ENCODE assay signal across 14 cellular contexts in the genomic region with DNA sequence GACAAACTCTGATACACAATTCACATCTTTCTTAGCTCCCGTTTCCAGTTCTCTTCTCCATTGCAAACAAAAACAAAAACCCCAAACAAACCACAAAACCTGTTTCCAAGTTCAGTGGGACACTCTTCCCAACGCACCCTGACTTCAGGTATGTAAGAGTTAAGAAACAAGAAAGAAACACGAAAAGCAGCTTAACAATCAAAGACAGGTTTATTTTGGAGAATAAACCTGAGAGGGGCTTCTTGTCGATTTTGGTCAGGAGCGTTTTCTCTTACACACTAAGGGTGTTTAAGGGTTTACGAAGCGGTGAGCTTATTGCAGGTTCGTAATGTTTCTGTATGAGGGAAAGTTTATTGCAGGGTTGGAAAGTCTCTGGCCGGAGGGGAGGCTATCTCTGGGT. TPM values are rescaled to one million over a fixed set of nuclear protein-coding genes. Genes with fewer than 3 reads are reported as not detected.
DNase-seq lines count a peak whose midpoint lies in the region; ATAC-seq and TF ChIP-seq lines count a peak whose summit lies in the region.
"Had no signal": no experiment of that assay in that cellular context is flagged by ENCODE, and none has a peak within 500 bp of the region (broad histone marks: within the 10 kb centered on the region; RNA-seq: fewer than 3 reads in every experiment).

No MANE protein-coding gene starts in this region.

- H3K4me3 ChIP-seq in OCI-LY1 (ENCODE audit: low read depth, low read length, poor library complexity, severe bottlenecking) = no peak overlapping the region
- no peak overlapping the region for H3K4me3 ChIP-seq in osteoblast (ENCODE audit: insufficient read depth, low read length)

- H3K9me3 ChIP-seq in OCI-LY1 (ENCODE audit: low read length) (no peaks in the 10 kb centered on the region), osteoblast (ENCODE audit: low read depth, low read length) (no peaks in the 10 kb centered on the region)

- H3K4me1 ChIP-seq in OCI-LY1 (ENCODE audit: insufficient read depth, low read length, severe bottlenecking) = peaks cover 26% of the 10 kb centered on the region
- H3K4me1 ChIP-seq in osteoblast (ENCODE audit: insufficient read depth, low read length) = peaks cover 13% of the 10 kb centered on the region
- H3K4me1 ChIP-seq in foreskin keratinocyte = peaks cover 22% of the 10 kb centered on the region

- H3K4me2 ChIP-seq in OCI-LY1 (ENCODE audit: low read length) = no peak overlapping the region
- H3K4me2 ChIP-seq in osteoblast (ENCODE audit: insufficient read depth, low read length) = no peak overlapping the region

- H2AFZ ChIP-seq in OCI-LY1 (ENCODE audit: low read length) (peak overlapping the region; percentile 59), osteoblast (ENCODE audit: low read length) (peak overlapping the region; percentile 94)

- TF ChIP-seq CTCF in OCI-LY1 (IDR thresholded peaks at IDR 0.05; ENCODE audit: low read length) = no peak
- TF ChIP-seq CTCF in chondrocyte (IDR thresholded peaks at IDR 0.05) = no peak
- no peak for TF ChIP-seq CTCF in osteoblast (IDR thresholded peaks at IDR 0.05; ENCODE audit: extremely low read depth, low read depth, low read length)
- no peak for TF ChIP-seq CTCF in GM10266 (IDR thresholded peaks at IDR 0.05; ENCODE audit: control insufficient read depth, insufficient read depth, low read depth, missing control alignments)
- no peak for TF ChIP-seq CTCF in foreskin keratinocyte (conservative IDR thresholded peaks at IDR 0.05)

- no peak for ATAC-seq in foreskin keratinocyte

- H3K36me3 Mint-ChIP-seq in T-helper 1 cell treated with Interleukin-12 subunit alpha and Interleukin-12 subunit beta and Interleukin-4 antibody, amounts not matched to agents 30 μg/mL and 1 μg/mL, for 36 hours (ENCODE audit: low read depth) = peaks cover 18% of the 10 kb centered on the region
- H3K36me3 Mint-ChIP-seq in chondrocyte (ENCODE audit: low read depth) = no peaks in the 10 kb centered on the region

- no peak overlapping the region for H3K4me3 Mint-ChIP-seq in T-helper 1 cell treated with Interleukin-12 subunit alpha and Interleukin-12 subunit beta and Interleukin-4 antibody, amounts not matched to agents 30 μg/mL and 1 μg/mL, for 36 hours
- no peak overlapping the region for H3K4me3 Mint-ChIP-seq in chondrocyte (ENCODE audit: unreplicated experiment)

- H3K9ac ChIP-seq in OCI-LY1 (ENCODE audit: low read length) = no peak overlapping the region; the same call in 1 of the 2 replicates

- H3K9me2 ChIP-seq in OCI-LY1 (ENCODE audit: low read depth, low read length) = no peaks in the 10 kb centered on the region

- H3K27me3 ChIP-seq in OCI-LY1 (ENCODE audit: insufficient read depth, low read length) (no peaks in the 10 kb centered on the region), osteoblast (ENCODE audit: insufficient read depth, low read length) (no peaks in the 10 kb centered on the region), foreskin keratinocyte (no peaks in the 10 kb centered on the region)

- H3K4me1 Mint-ChIP-seq in T-helper 1 cell treated with Interleukin-12 subunit alpha and Interleukin-12 subunit beta and Interleukin-4 antibody, amounts not matched to agents 30 μg/mL and 1 μg/mL, for 36 hours (ENCODE audit: low read depth) = peaks cover 55% of the 10 kb centered on the region
- peaks cover 23% of the 10 kb centered on the region for H3K4me1 Mint-ChIP-seq in chondrocyte (ENCODE audit: low read depth)

- no peaks in the 10 kb centered on the region for H3K9me3 Mint-ChIP-seq in T-helper 1 cell treated with Interleukin-12 subunit alpha and Interleukin-12 subunit beta and Interleukin-4 antibody, amounts not matched to agents 30 μg/mL and 1 μg/mL, for 36 hours
- H3K9me3 Mint-ChIP-seq in chondrocyte (ENCODE audit: low read depth) = no peaks in the 10 kb centered on the region

- DNase-seq in T-helper 1 cell (no peak), chondrocyte (ENCODE audit: low spot score) (no peak), osteoblast (ENCODE audit: insufficient read length, low spot score, missing footprints) (no peak), D341Med (ENCODE audit: low spot score) (no peak), GM10266 (ENCODE audit: extremely low spot score) (no peak), foreskin keratinocyte (no peak)
- DNase-seq: 8988T, EL, NCI-H2029 had no signal

- H3K27me3 Mint-ChIP-seq in T-helper 1 cell treated with Interleukin-12 subunit alpha and Interleukin-12 subunit beta and Interleukin-4 antibody, amounts not matched to agents 30 μg/mL and 1 μg/mL, for 36 hours (ENCODE audit: low read depth) = no peaks in the 10 kb centered on the region
- H3K27me3 Mint-ChIP-seq in chondrocyte (ENCODE audit: low read depth) = no peaks in the 10 kb centered on the region

- no peaks in the 10 kb centered on the region for H3F3A ChIP-seq in OCI-LY1 (ENCODE audit: insufficient read depth, low read length)

- H3K27ac Mint-ChIP-seq in T-helper 1 cell treated with Interleukin-12 subunit alpha and Interleukin-12 subunit beta and Interleukin-4 antibody, amounts not matched to agents 30 μg/mL and 1 μg/mL, for 36 hours = peak overlapping the region; percentile 97
- peak overlapping the region; percentile 19 for H3K27ac Mint-ChIP-seq in chondrocyte (ENCODE audit: unreplicated experiment)

- peaks cover 23% of the 10 kb centered on the region for H3K36me3 ChIP-seq in OCI-LY1 (ENCODE audit: insufficient read depth, low read length)
- peaks cover 3% of the 10 kb centered on the region for H3K36me3 ChIP-seq in osteoblast (ENCODE audit: insufficient read depth, low read length)

- H3K27ac ChIP-seq in OCI-LY1 (ENCODE audit: low read depth, low read length, poor library complexity, severe bottlenecking) (no peak overlapping the region), osteoblast (ENCODE audit: low read depth, low read length) (no peak overlapping the region), foreskin keratinocyte (no peak overlapping the region)

- H3K79me2 ChIP-seq in OCI-LY1 (ENCODE audit: insufficient read depth, low read length) = peaks cover 32% of the 10 kb centered on the region
- peaks cover 40% of the 10 kb centered on the region for H3K79me2 ChIP-seq in osteoblast (ENCODE audit: insufficient read depth, low read length)

- no peaks in the 10 kb centered on the region for H4K20me1 ChIP-seq in OCI-LY1 (ENCODE audit: insufficient read depth, low read length)
- peaks cover 23% of the 10 kb centered on the region for H4K20me1 ChIP-seq in osteoblast (ENCODE audit: insufficient read depth, low read length)

RNA-seq across cellular contexts. Expression of a gene that starts 0.9 kb away (rescaled TPM):
- total RNA-seq in chondrocyte (23.8 to 25.7 TPM (median 24.8 TPM) in 3 replicates), osteoblast (24.2 and 29.3 TPM in 2 replicates), foreskin keratinocyte (25.8 and 29.3 TPM in 2 replicates)
- 12.6 and 13.3 TPM in 2 replicates for polyA plus RNA-seq in foreskin keratinocyte

RNA-seq across cellular contexts. Expression of a gene that starts 57.0 kb away (rescaled TPM):
- total RNA-seq in chondrocyte = not detected in 3 replicates
- not detected in 2 replicates for total RNA-seq in osteoblast
- total RNA-seq in foreskin keratinocyte = not detected in 2 replicates
- polyA plus RNA-seq in foreskin keratinocyte = not detected in 2 replicates
- total RNA-seq: HT1080, mesenteric fat pad had no signal
- polyA plus RNA-seq: small intestine had no signal
